ENCODE assay signal across 1 cellular context in genomic region chr15:67072442-67072841, GRCh38.
TF ChIP-seq lines count a peak whose summit lies in the region.

No MANE protein-coding gene starts in this region.

TF ChIP-seq in A549, 52 proteins besides CTCF, POLR2A, EP300 and RAD21 (continued from another document):
- TF ChIP-seq RFX5 (IDR thresholded peaks at IDR 0.05) (no peak), JUNB (IDR thresholded peaks at IDR 0.05) (no peak), RCOR1 (IDR thresholded peaks at IDR 0.05; ENCODE audit: low read depth, low read length) (no peak), MAX (IDR thresholded peaks at IDR 0.05) (peak; percentile 52; the same call in 1 of the 2 replicates), RARB (CRISPR knock-in tag; IDR thresholded peaks at IDR 0.05) (no peak), JUN (IDR thresholded peaks at IDR 0.05) (no peak), HOXB13 (CRISPR knock-in tag; IDR thresholded peaks at IDR 0.05; ENCODE audit: low read depth) (no peak)
